Comparison of ENCODE assay signal across 9 cellular contexts in the genomic region with DNA sequence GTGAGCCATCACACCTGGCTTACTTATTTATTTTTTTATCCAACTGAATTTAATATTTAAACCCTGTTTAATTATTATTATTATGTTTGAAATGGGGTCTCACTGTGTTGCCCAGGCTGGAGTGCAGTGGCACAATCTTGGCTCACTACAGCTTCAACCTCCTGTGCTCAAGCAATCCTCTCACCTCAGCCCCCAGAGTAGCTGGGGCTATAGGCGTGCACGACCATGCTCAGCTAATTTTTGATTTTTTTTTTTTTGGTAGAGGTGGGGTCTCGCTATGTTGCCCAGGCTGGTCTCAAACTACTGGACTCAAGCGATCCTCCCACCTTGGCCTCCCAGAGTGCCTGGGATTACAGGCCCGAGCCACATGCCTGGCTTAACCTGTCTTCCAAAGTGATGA. TPM values are rescaled to one million over a fixed set of nuclear protein-coding genes. Genes with fewer than 3 reads are reported as not detected.
"Had no signal": no experiment of that assay in that cellular context is flagged by ENCODE, and none has a peak within 500 bp of the region (broad histone marks: within the 10 kb centered on the region; RNA-seq: fewer than 3 reads in every experiment).

No MANE protein-coding gene starts in this region.

- FAIRE-seq: HepG2, HTR-8/SVneo had no signal

- H3K27ac ChIP-seq: HL-60, KMS-11 had no signal

- ATAC-seq: HepG2 had no signal

- H3K9ac ChIP-seq: KMS-11 had no signal

- H3K4me2 ChIP-seq: KMS-11 had no signal

- DNase-seq: IMR-90, KBM-7, KG1 had no signal

RNA-seq across cellular contexts. Expression of a gene that starts 32.5 kb away (rescaled TPM):
- total RNA-seq: HT1080 had no signal
- polyA plus RNA-seq: IgD-negative memory B cell had no signal
